In genomic region chr1:175742790-175743459, GRCh38 we compare ENCODE assay signal across 8 cellular contexts. TPM values are rescaled to one million over a fixed set of nuclear protein-coding genes. Genes with fewer than 3 reads are reported as not detected.
DNase-seq lines count a peak whose midpoint lies in the region; ATAC-seq and TF ChIP-seq lines count a peak whose summit lies in the region.

No MANE protein-coding gene starts in this region.

- H3K4me3 ChIP-seq in lower lobe of right lung (peak overlapping the region; percentile 8), vagina (no peak overlapping the region)

- TF ChIP-seq CTCF in lower lobe of right lung (IDR thresholded peaks at IDR 0.05) = no peak
- no peak for TF ChIP-seq CTCF in vagina (IDR thresholded peaks at IDR 0.05)

- peaks cover 0 to 6% of the 10 kb centered on the region in 2 donors for H3K9me3 Mint-ChIP-seq in stimulated activated naive CD8-positive, alpha-beta T cell treated with anti-CD3 and anti-CD28 coated beads, Interleukin-15, amount 100 ng/mL, for 72 hours

- H3K27ac ChIP-seq in lower lobe of right lung (no peak overlapping the region), vagina (no peak overlapping the region)

- TF ChIP-seq POLR2A in vagina (IDR thresholded peaks at IDR 0.05) = no peak

- H3K27me3 Mint-ChIP-seq in stimulated activated naive CD8-positive, alpha-beta T cell treated with anti-CD3 and anti-CD28 coated beads, Interleukin-15, amount 100 ng/mL, for 72 hours = peaks cover 34% of the 10 kb centered on the region

- no peaks in the 10 kb centered on the region for H3K4me1 Mint-ChIP-seq in stimulated activated naive CD8-positive, alpha-beta T cell treated with anti-CD3 and anti-CD28 coated beads, Interleukin-15, amount 100 ng/mL, for 72 hours

- H3K36me3 ChIP-seq in lower lobe of right lung (no peaks in the 10 kb centered on the region), vagina (no peaks in the 10 kb centered on the region)

- H3K4me3 Mint-ChIP-seq in stimulated activated naive CD8-positive, alpha-beta T cell treated with anti-CD3 and anti-CD28 coated beads, Interleukin-15, amount 100 ng/mL, for 72 hours = no peak overlapping the region

- ATAC-seq in lower lobe of right lung = peak in 1 of 2 donors; percentile 32
- no peak for ATAC-seq in GM19324 (IDR thresholded peaks at IDR 0.05; ENCODE audit: low FRiP score, unreplicated experiment)
- ATAC-seq in stimulated activated naive CD8-positive, alpha-beta T cell treated with anti-CD3 and anti-CD28 coated beads, Interleukin-15, amount 100 ng/mL, for 72 hours = no peak
- ATAC-seq in GM18858 (IDR thresholded peaks at IDR 0.05; ENCODE audit: unreplicated experiment) = no peak

- no peak overlapping the region for H3K27ac Mint-ChIP-seq in stimulated activated naive CD8-positive, alpha-beta T cell treated with anti-CD3 and anti-CD28 coated beads, Interleukin-15, amount 100 ng/mL, for 72 hours

- no peaks in the 10 kb centered on the region for H3K4me1 ChIP-seq in lower lobe of right lung
- H3K4me1 ChIP-seq in vagina = no peaks in the 10 kb centered on the region

- no peaks in the 10 kb centered on the region for H3K27me3 ChIP-seq in lower lobe of right lung (ENCODE audit: low read depth)
- no peaks in the 10 kb centered on the region for H3K27me3 ChIP-seq in vagina

- DNase-seq in Daoy (ENCODE audit: low read depth) = peak; percentile 11
- peak; percentile 54 for DNase-seq in NCI-H1048 (lab: John Stamatoyannopoulos, UW)
- DNase-seq in cerebellar cortex (ENCODE audit: low spot score) = peak; percentile 65
- DNase-seq in lower lobe of right lung = no peak
- no peak for DNase-seq in vagina (ENCODE audit: extremely low spot score in 2 of 2)
- DNase-seq in stimulated activated naive CD8-positive, alpha-beta T cell treated with anti-CD3 and anti-CD28 coated beads, Interleukin-15, amount 100 ng/mL, for 72 hours = no peak

- H3K9me3 ChIP-seq in lower lobe of right lung (no peaks in the 10 kb centered on the region), vagina (no peaks in the 10 kb centered on the region)

- intact Hi-C loops in lower lobe of right lung (cut with DNase I) = no loop called here
- intact Hi-C loops in vagina (cut with DNase I) = no loop called here

RNA-seq across cellular contexts. Expression of gene TNR, which starts 0.5 kb away (rescaled TPM):
- total RNA-seq in Daoy (2014; rRNA removed; shearing (Covaris generic)) = not detected in 2 replicates
- total RNA-seq in lower lobe of right lung (1.6 TPM), vagina (0.25 TPM)

Comparison
In these comparisons a context has a peak if more than half of its experiments do, and no peak if none do; other contexts are left out.
1. DNase-seq: peak in Daoy (single experiment), NCI-H1048 (single experiment) and cerebellar cortex (single experiment); none in lower lobe of right lung (single experiment), vagina (0 of 2) and stimulated activated naive CD8-positive, alpha-beta T cell treated with anti-CD3 and anti-CD28 coated beads, Interleukin-15, amount 100 ng/mL, for 72 hours (0 of 2).